9 cellular contexts compared by ENCODE assay signal in genomic region chr2:219500135-219500534, GRCh38. TPM values are rescaled to one million over a fixed set of nuclear protein-coding genes. Genes with fewer than 3 reads are reported as not detected.
DNase-seq lines count a peak whose midpoint lies in the region; ATAC-seq, FAIRE-seq and TF ChIP-seq lines count a peak whose summit lies in the region.
"Had no signal": no experiment of that assay in that cellular context is flagged by ENCODE, and none has a peak within 500 bp of the region (broad histone marks: within the 10 kb centered on the region; RNA-seq: fewer than 3 reads in every experiment).

No MANE protein-coding gene starts in this region.

- no peaks in the 10 kb centered on the region; the same call in 1 of the 2 replicates for H3K79me2 ChIP-seq in Karpas-422 (ENCODE audit: low read length)
- peaks cover 56% of the 10 kb centered on the region for H3K79me2 ChIP-seq in K562 (ENCODE audit: control insufficient read depth, insufficient read depth, low read length)

- TF ChIP-seq RAD21 in K562 (CRISPR knock-in tag; conservative IDR thresholded peaks at IDR 0.05 in 1 of 2, IDR thresholded peaks at IDR 0.05 in 1 of 2): peak in 1 of 2 experiments; percentile 37; a peak in 2 of 4 replicates

- 0% methylated on average over 2 of the region's 2 CpGs for WGBS in K562 (ENCODE audit: insufficient coverage, low coverage, missing lambda C conversion rate)

- H3K4me3 Mint-ChIP-seq in T-helper 1 cell treated with Interleukin-12 subunit alpha and Interleukin-12 subunit beta and Interleukin-4 antibody, amounts not matched to agents 30 μg/mL and 1 μg/mL, for 36 hours: peak overlapping the region; percentile 93
- peak overlapping the region; percentile 88 for H3K4me3 Mint-ChIP-seq in neural crest cell

- H3K27ac Mint-ChIP-seq in T-helper 1 cell treated with Interleukin-12 subunit alpha and Interleukin-12 subunit beta and Interleukin-4 antibody, amounts not matched to agents 30 μg/mL and 1 μg/mL, for 36 hours: peak overlapping the region; percentile 38
- H3K27ac Mint-ChIP-seq in neural crest cell (ENCODE audit: unreplicated experiment): no peak overlapping the region

- peaks cover 23% of the 10 kb centered on the region for H3K4me1 Mint-ChIP-seq in T-helper 1 cell treated with Interleukin-12 subunit alpha and Interleukin-12 subunit beta and Interleukin-4 antibody, amounts not matched to agents 30 μg/mL and 1 μg/mL, for 36 hours (ENCODE audit: low read depth)
- peaks cover 25% of the 10 kb centered on the region for H3K4me1 Mint-ChIP-seq in neural crest cell

- H3K36me3 ChIP-seq in Karpas-422 (ENCODE audit: insufficient read depth, low read length): no peaks in the 10 kb centered on the region
- peaks cover 24% of the 10 kb centered on the region; the same call in 2 of the 3 replicates for H3K36me3 ChIP-seq in K562 (ENCODE audit: control insufficient read depth, insufficient read depth, low read length)

- peaks cover 11% of the 10 kb centered on the region for H3K36me3 Mint-ChIP-seq in T-helper 1 cell treated with Interleukin-12 subunit alpha and Interleukin-12 subunit beta and Interleukin-4 antibody, amounts not matched to agents 30 μg/mL and 1 μg/mL, for 36 hours (ENCODE audit: low read depth)
- no peaks in the 10 kb centered on the region for H3K36me3 Mint-ChIP-seq in neural crest cell (ENCODE audit: low read depth)

- no TSS peak for BruUV-seq in K562 (replicated peaks; lab: Mats Ljungman, UMichigan)

- CTCF ChIA-PET in K562 (lab: Yijun Ruan, JAX; ENCODE audit: low intra/inter-chr PET ratio): no interaction called here

- H3K27me3 ChIP-seq in Karpas-422 (ENCODE audit: low read length): no peaks in the 10 kb centered on the region
- no peaks in the 10 kb centered on the region for H3K27me3 ChIP-seq in K562 (ENCODE audit: control insufficient read depth in 2 of 2, insufficient read depth in 2 of 2, low read length in 2 of 2)
- H3K27me3 ChIP-seq: sigmoid colon had no signal

- H3K9ac ChIP-seq in Karpas-422 (ENCODE audit: low read length): peak overlapping the region; percentile 76
- peak overlapping the region; percentile 87 to 88; a peak in 3 of 4 replicates for H3K9ac ChIP-seq in K562 (ENCODE audit: insufficient read depth in 1 of 2, low read depth in 2 of 2, low read length in 2 of 2)

- H3K4me1 ChIP-seq in Karpas-422 (ENCODE audit: low read length): peaks cover 23% of the 10 kb centered on the region
- peaks cover 44 to 62% of the 10 kb centered on the region in 2 experiments for H3K4me1 ChIP-seq in K562 (replicated peaks in 1 of 2; ENCODE audit: control insufficient read depth in 2 of 2, insufficient read depth in 2 of 2, low read length in 2 of 2)

- TF ChIP-seq CTCF in K562 (IDR thresholded peaks at IDR 0.05 in 2 of 3, conservative IDR thresholded peaks at IDR 0.05 in 1 of 3; ENCODE audit: insufficient read depth in 2 of 3, low read depth in 1 of 3, low read length in 3 of 3): peak; percentile 34 to 61 (median 57); a peak in 5 of 6 replicates
- peak; percentile 26 for TF ChIP-seq CTCF in neural crest cell (conservative IDR thresholded peaks at IDR 0.05)

- peak; percentile 89 for FAIRE-seq in K562 (lab: Jason Lieb, UNC)

- intact Hi-C loops in K562 (cut with micrococcal nuclease): no loop called here

- no peaks in the 10 kb centered on the region for H3K9me3 ChIP-seq in Karpas-422 (ENCODE audit: low read length)
- H3K9me3 ChIP-seq in K562 (replicated peaks; ENCODE audit: control insufficient read depth, insufficient read depth, low read depth, low read length): no peaks in the 10 kb centered on the region
- H3K9me3 ChIP-seq: sigmoid colon had no signal

- ATAC-seq in K562: no peak
- ATAC-seq in GM19397 (IDR thresholded peaks at IDR 0.05; ENCODE audit: unreplicated experiment): no peak
- ATAC-seq in GM18858 (IDR thresholded peaks at IDR 0.05; ENCODE audit: unreplicated experiment): no peak

- peak overlapping the region; percentile 73; the same call in 1 of the 2 replicates for H3K4me3 ChIP-seq in Karpas-422 (ENCODE audit: low read length)
- H3K4me3 ChIP-seq in K562: peak overlapping the region; percentile 64

- H3K9me3 Mint-ChIP-seq in T-helper 1 cell treated with Interleukin-12 subunit alpha and Interleukin-12 subunit beta and Interleukin-4 antibody, amounts not matched to agents 30 μg/mL and 1 μg/mL, for 36 hours: no peaks in the 10 kb centered on the region
- H3K9me3 Mint-ChIP-seq in neural crest cell: no peaks in the 10 kb centered on the region

- H3K4me2 ChIP-seq in Karpas-422 (ENCODE audit: low read depth, low read length, poor library complexity, severe bottlenecking) (peak overlapping the region; percentile 86), K562 (ENCODE audit: insufficient read depth, low read length) (peak overlapping the region; percentile 77)

- no peaks in the 10 kb centered on the region for H3K9me2 ChIP-seq in Karpas-422 (replicated peaks; ENCODE audit: insufficient read depth, low read length)

- H3K9me1 ChIP-seq in K562 (ENCODE audit: control insufficient read depth, insufficient read depth, low read length): no peaks in the 10 kb centered on the region

- H3K27me3 Mint-ChIP-seq in T-helper 1 cell treated with Interleukin-12 subunit alpha and Interleukin-12 subunit beta and Interleukin-4 antibody, amounts not matched to agents 30 μg/mL and 1 μg/mL, for 36 hours (ENCODE audit: low read depth): peaks cover 28% of the 10 kb centered on the region
- H3K27me3 Mint-ChIP-seq in neural crest cell (ENCODE audit: low read depth): peaks cover 33% of the 10 kb centered on the region

- no peak for TF ChIP-seq POLR2A in K562 (conservative IDR thresholded peaks at IDR 0.05)

- TF ChIP-seq EP300 in K562 (IDR thresholded peaks at IDR 0.05; ENCODE audit: low read length): no peak

- H4K20me1 ChIP-seq in Karpas-422 (ENCODE audit: insufficient read depth, low read depth, low read length) (no peaks in the 10 kb centered on the region), K562 (replicated peaks; ENCODE audit: control insufficient read depth, insufficient read depth, low read length) (no peaks in the 10 kb centered on the region)

- in situ Hi-C loops in K562 (cut with MboI): no loop called here

- no peak for DNase-seq in T-helper 1 cell
- no peak for DNase-seq in Karpas-422
- no peak for DNase-seq in K562 (ENCODE audit: extremely low read depth in 1 of 4, low spot score in 3 of 4)
- DNase-seq in neural crest cell (ENCODE audit: low read depth, low spot score): no peak
- no peak for DNase-seq in activated effector memory CD4-positive, alpha-beta T cell treated with Interleukin-2 at 50 U/mL for 16 hours
- DNase-seq: sigmoid colon had no signal

- H2AFZ ChIP-seq in Karpas-422 (ENCODE audit: low read length) (no peak overlapping the region), K562 (ENCODE audit: low read depth, low read length) (no peak overlapping the region)

- no peak overlapping the region for H3K27ac ChIP-seq in Karpas-422 (ENCODE audit: low read length)
- H3K27ac ChIP-seq in K562 (ENCODE audit: extremely low read depth, low read depth, low read length): peak overlapping the region; percentile 95; the same call in 1 of the 3 replicates
- H3K27ac ChIP-seq: sigmoid colon had no signal

- POLR2A ChIA-PET in K562 (lab: Yijun Ruan, JAX): interaction anchor here (0.5 to 4.9 kb wide), 7 partner anchors 9 to 95 kb away, joined by 3 to 37 read pairs (median 6); partner anchors contain the start of gene ASIC4

RNA-seq across cellular contexts. Expression of gene GMPPA, which starts 1.4 kb away (rescaled TPM):
- 10.5 and 17.1 TPM in 2 replicates for total RNA-seq in Karpas-422 (2014; rRNA removed; shearing (Covaris generic); ENCODE audit: low replicate concordance)
- 76.3 and 182 TPM in 2 replicates for total RNA-seq in K562 (2011; cell fraction: chromatin; rRNA removed; ENCODE audit: low replicate concordance)
- total RNA-seq in K562 (2011; cell fraction: nucleolus; rRNA removed): 113 and 116 TPM in 2 replicates
- 78.7 and 92.4 TPM in 2 replicates for total RNA-seq in K562 (2011; cell fraction: nucleoplasm; rRNA removed)
- total RNA-seq in K562 (2014; rRNA removed) (66.7 and 93.8 TPM in 2 replicates), K562 (2014; rRNA removed; fragmentation: Illumina TruSeq; extraction: Trizol) (38.5 and 47.9 TPM in 2 replicates), K562 (2015; rRNA removed; fragmentation: Illumina TruSeq; extraction: Trizol) (59.6 and 65.4 TPM in 2 replicates), K562 (2021) (69.7 and 71.3 TPM in 2 replicates), neural crest cell (24.3 and 26.1 TPM in 2 replicates)
- polyA plus RNA-seq in K562 (2011; rRNA removed) (101 and 108 TPM in 2 replicates), K562 (2014; fragmentation: Illumina TruSeq; extraction: Trizol) (82.1 and 90.5 TPM in 2 replicates), K562 (2014; fragmentation: Nextera tagmentation; extraction: Ambion mirVana) (10 to 100 TPM in 1 of 2 experiments, 1 to 10 TPM in 1; 7.0 to 24.7 TPM), K562 (2014; rRNA removed) (71.2 and 75.4 TPM in 2 replicates)
- 152 and 203 TPM in 2 replicates for polyA plus RNA-seq in K562 (2011; cell fraction: cytosol; rRNA removed)
- polyA plus RNA-seq in K562 (2011; cell fraction: nucleus; rRNA removed): 219 and 235 TPM in 2 replicates
- 99.0 and 134 TPM in 2 replicates for polyA plus RNA-seq in K562 (2012)
- polyA minus RNA-seq in K562 (2011; rRNA and poly(A)+ RNA removed): 73.2 and 103 TPM in 2 replicates
- polyA minus RNA-seq in K562 (2011; cell fraction: cytosol; rRNA and poly(A)+ RNA removed): 47.8 and 64.1 TPM in 2 replicates
- polyA minus RNA-seq in K562 (2011; cell fraction: nucleus; rRNA and poly(A)+ RNA removed): 38.2 and 59.0 TPM in 2 replicates

RNA-seq across cellular contexts. Expression of gene ASIC4, which starts 14.1 kb away (rescaled TPM):
- 0.32 TPM in 1 of 2 replicates, not detected in the other for total RNA-seq in Karpas-422 (2014; rRNA removed; shearing (Covaris generic); ENCODE audit: low replicate concordance)
- total RNA-seq in K562 (2011; cell fraction: chromatin; rRNA removed; ENCODE audit: low replicate concordance): 14.4 and 30.7 TPM in 2 replicates
- total RNA-seq in K562 (2011; cell fraction: nucleolus; rRNA removed): 21.7 and 26.1 TPM in 2 replicates
- total RNA-seq in K562 (2011; cell fraction: nucleoplasm; rRNA removed): 15.1 and 18.3 TPM in 2 replicates
- total RNA-seq in K562 (2014; rRNA removed): 17.7 and 24.8 TPM in 2 replicates
- total RNA-seq in K562 (2014; rRNA removed; fragmentation: Illumina TruSeq; extraction: Trizol): 2.3 and 3.8 TPM in 2 replicates
- total RNA-seq in K562 (2015; rRNA removed; fragmentation: Illumina TruSeq; extraction: Trizol): 9.6 and 9.8 TPM in 2 replicates
- total RNA-seq in K562 (2021): 13.5 and 14.7 TPM in 2 replicates
- 2.5 and 8.6 TPM in 2 replicates for polyA plus RNA-seq in K562 (2011; rRNA removed)
- 4.7 and 5.7 TPM in 2 replicates for polyA plus RNA-seq in K562 (2011; cell fraction: cytosol; rRNA removed)
- 48.9 and 62.7 TPM in 2 replicates for polyA plus RNA-seq in K562 (2011; cell fraction: nucleus; rRNA removed)
- polyA plus RNA-seq in K562 (2012): 15.2 and 19.8 TPM in 2 replicates
- 4.8 and 5.0 TPM in 2 replicates for polyA plus RNA-seq in K562 (2014; fragmentation: Illumina TruSeq; extraction: Trizol)
- under 1 TPM; 0.07 to 0.08 TPM for polyA plus RNA-seq in K562 (2014; fragmentation: Nextera tagmentation; extraction: Ambion mirVana)
- polyA plus RNA-seq in K562 (2014; rRNA removed): 19.0 and 19.2 TPM in 2 replicates
- 2.5 and 4.5 TPM in 2 replicates for polyA minus RNA-seq in K562 (2011; rRNA and poly(A)+ RNA removed)
- polyA minus RNA-seq in K562 (2011; cell fraction: cytosol; rRNA and poly(A)+ RNA removed): 2.6 and 8.5 TPM in 2 replicates
- polyA minus RNA-seq in K562 (2011; cell fraction: nucleus; rRNA and poly(A)+ RNA removed): 13.9 and 26.5 TPM in 2 replicates
- total RNA-seq in neural crest cell: 1.0 and 1.5 TPM in 2 replicates

RNA-seq across cellular contexts. Expression of gene CHPF, which starts 43.5 kb away (rescaled TPM):
- 25.5 and 44.5 TPM in 2 replicates for total RNA-seq in Karpas-422 (2014; rRNA removed; shearing (Covaris generic); ENCODE audit: low replicate concordance)
- total RNA-seq in K562 (2011; cell fraction: chromatin; rRNA removed; ENCODE audit: low replicate concordance): 9.1 and 46.2 TPM in 2 replicates
- 74.1 and 96.4 TPM in 2 replicates for total RNA-seq in K562 (2011; cell fraction: nucleolus; rRNA removed)
- 36.0 and 36.5 TPM in 2 replicates for total RNA-seq in K562 (2011; cell fraction: nucleoplasm; rRNA removed)
- total RNA-seq in K562 (2014; rRNA removed) (57.2 and 67.6 TPM in 2 replicates), K562 (2014; rRNA removed; fragmentation: Illumina TruSeq; extraction: Trizol) (1.5 and 2.0 TPM in 2 replicates), K562 (2015; rRNA removed; fragmentation: Illumina TruSeq; extraction: Trizol) (7.9 and 9.0 TPM in 2 replicates), K562 (2021) (40.1 and 41.1 TPM in 2 replicates), neural crest cell (27.0 and 30.0 TPM in 2 replicates)
- polyA plus RNA-seq in K562 (2011; rRNA removed) (9.9 and 14.8 TPM in 2 replicates), K562 (2014; fragmentation: Illumina TruSeq; extraction: Trizol) (2.6 and 11.5 TPM in 2 replicates), K562 (2014; fragmentation: Nextera tagmentation; extraction: Ambion mirVana) (under 1 TPM; 0.15 to 0.35 TPM), K562 (2014; rRNA removed) (31.8 and 32.1 TPM in 2 replicates)
- 22.8 and 80.8 TPM in 2 replicates for polyA plus RNA-seq in K562 (2011; cell fraction: cytosol; rRNA removed)
- 25.6 and 44.2 TPM in 2 replicates for polyA plus RNA-seq in K562 (2011; cell fraction: nucleus; rRNA removed)
- 22.4 and 47.7 TPM in 2 replicates for polyA plus RNA-seq in K562 (2012)
- 3.4 and 5.3 TPM in 2 replicates for polyA minus RNA-seq in K562 (2011; rRNA and poly(A)+ RNA removed)
- 25.0 and 30.2 TPM in 2 replicates for polyA minus RNA-seq in K562 (2011; cell fraction: cytosol; rRNA and poly(A)+ RNA removed)
- polyA minus RNA-seq in K562 (2011; cell fraction: nucleus; rRNA and poly(A)+ RNA removed): 24.2 and 27.0 TPM in 2 replicates

RNA-seq across cellular contexts. Expression of gene TMEM198, which starts 43.7 kb away (rescaled TPM):
- total RNA-seq in Karpas-422 (2014; rRNA removed; shearing (Covaris generic); ENCODE audit: low replicate concordance): 2.7 and 3.2 TPM in 2 replicates
- total RNA-seq in K562 (2011; cell fraction: chromatin; rRNA removed; ENCODE audit: low replicate concordance): 1.3 and 5.0 TPM in 2 replicates
- 4.3 and 6.5 TPM in 2 replicates for total RNA-seq in K562 (2011; cell fraction: nucleolus; rRNA removed)
- 3.1 and 3.4 TPM in 2 replicates for total RNA-seq in K562 (2011; cell fraction: nucleoplasm; rRNA removed)
- total RNA-seq in K562 (2014; rRNA removed) (1.1 and 2.5 TPM in 2 replicates), K562 (2014; rRNA removed; fragmentation: Illumina TruSeq; extraction: Trizol) (0.38 and 0.47 TPM in 2 replicates), K562 (2015; rRNA removed; fragmentation: Illumina TruSeq; extraction: Trizol) (0.98 and 1.1 TPM in 2 replicates), K562 (2021) (2.4 and 3.8 TPM in 2 replicates), neural crest cell (15.7 and 16.4 TPM in 2 replicates)
- polyA plus RNA-seq in K562 (2011; rRNA removed) (1.1 and 2.2 TPM in 2 replicates), K562 (2014; fragmentation: Illumina TruSeq; extraction: Trizol) (1.0 and 1.3 TPM in 2 replicates), K562 (2014; fragmentation: Nextera tagmentation; extraction: Ambion mirVana) (under 1 TPM; 0.03 TPM), K562 (2014; rRNA removed) (2.5 and 2.7 TPM in 2 replicates)
- 2.6 and 3.9 TPM in 2 replicates for polyA plus RNA-seq in K562 (2011; cell fraction: cytosol; rRNA removed)
- 19.4 and 26.1 TPM in 2 replicates for polyA plus RNA-seq in K562 (2011; cell fraction: nucleus; rRNA removed)
- 2.1 and 3.5 TPM in 2 replicates for polyA plus RNA-seq in K562 (2012)
- 0.36 and 0.81 TPM in 2 replicates for polyA minus RNA-seq in K562 (2011; rRNA and poly(A)+ RNA removed)
- 0.95 and 1.0 TPM in 2 replicates for polyA minus RNA-seq in K562 (2011; cell fraction: cytosol; rRNA and poly(A)+ RNA removed)
- 1.5 and 1.7 TPM in 2 replicates for polyA minus RNA-seq in K562 (2011; cell fraction: nucleus; rRNA and poly(A)+ RNA removed)
